Comparison of ENCODE assay signal across 17 cellular contexts in the genomic region with DNA sequence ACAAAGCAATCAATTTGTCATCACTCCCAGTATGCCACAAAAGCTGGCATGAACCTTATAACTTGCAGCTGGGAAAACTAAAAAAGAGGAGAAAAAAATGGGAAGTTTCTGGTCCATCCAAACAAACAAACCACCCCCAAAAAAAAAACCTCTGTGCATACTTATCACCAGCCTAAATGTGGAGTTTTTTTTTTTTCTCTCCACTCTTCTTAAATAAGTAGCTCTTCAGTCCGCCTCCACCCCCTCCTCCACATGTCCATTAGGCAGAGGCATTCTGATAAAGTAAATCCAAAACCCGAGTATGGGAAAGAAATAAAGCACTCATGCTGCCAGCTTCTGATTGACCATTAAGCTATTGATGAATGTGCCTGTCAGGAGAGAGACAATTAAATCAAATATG. TPM values are rescaled to one million over a fixed set of nuclear protein-coding genes. Genes with fewer than 3 reads are reported as not detected.
DNase-seq lines count a peak whose midpoint lies in the region; ATAC-seq and TF ChIP-seq lines count a peak whose summit lies in the region.
"Had no signal": no experiment of that assay in that cellular context is flagged by ENCODE, and none has a peak within 500 bp of the region (broad histone marks: within the 10 kb centered on the region; RNA-seq: fewer than 3 reads in every experiment).

No MANE protein-coding gene starts in this region.

- H3K27ac ChIP-seq in mesendoderm (ENCODE audit: low read depth, low read length) (no peak overlapping the region), upper lobe of right lung (no peak overlapping the region)
- H3K27ac ChIP-seq: C4-2B had no signal

- no peak overlapping the region for H3K4ac ChIP-seq in mesendoderm (ENCODE audit: low read depth, low read length)

- H3K79me1 ChIP-seq in mesendoderm (ENCODE audit: low read length) = peaks cover 8% of the 10 kb centered on the region

- ATAC-seq in HG03175 (IDR thresholded peaks at IDR 0.05; ENCODE audit: unreplicated experiment) (no peak), upper lobe of right lung (no peak)

- peak overlapping the region; percentile 24; the same call in 1 of the 2 replicates for H3K4me3 ChIP-seq in WI38 (ENCODE audit: low read depth, low read length)
- peak overlapping the region; percentile 85 for H3K4me3 ChIP-seq in fibroblast of villous mesenchyme (ENCODE audit: low read depth, low read length)
- H3K4me3 ChIP-seq in mesendoderm (ENCODE audit: low read length) = no peak overlapping the region
- H3K4me3 ChIP-seq in upper lobe of right lung = no peak overlapping the region

- H2BK15ac ChIP-seq in mesendoderm (replicated peaks; ENCODE audit: low read depth) = no peak overlapping the region

- H2BK120ac ChIP-seq in mesendoderm (ENCODE audit: low read depth, low read length) = no peak overlapping the region

- H3K27me3 ChIP-seq in mesendoderm (ENCODE audit: insufficient read depth, low read length, poor library complexity) = no peaks in the 10 kb centered on the region
- peaks cover 4% of the 10 kb centered on the region for H3K27me3 ChIP-seq in upper lobe of right lung

- no peak overlapping the region for H3K4me2 ChIP-seq in mesendoderm (ENCODE audit: low read length)

- H3K9me3 ChIP-seq in upper lobe of right lung = no peaks in the 10 kb centered on the region

- H3K36me3 ChIP-seq in mesendoderm (ENCODE audit: control insufficient read depth, insufficient read depth, low read length) (no peaks in the 10 kb centered on the region), upper lobe of right lung (no peaks in the 10 kb centered on the region)

- DNase-seq in DMS79 (lab: John Stamatoyannopoulos, UW) = peak; percentile 10
- DNase-seq in fibroblast of villous mesenchyme (ENCODE audit: low read depth) = no peak
- DNase-seq in retina = peak; percentile 53
- no peak for DNase-seq in mesendoderm
- no peak for DNase-seq in NCI-H1105 treated with DMSO at 0.1 percent for 48 hours (lab: John Stamatoyannopoulos, UW)
- no peak for DNase-seq in upper lobe of right lung
- DNase-seq: COR-L47, DND-41, GDM1, GOT3, Kasumi-1, NCI-H1930, NCI-H2171 treated with DMSO at 0.1 percent for 48 hours, SHP77 had no signal

- H4K8ac ChIP-seq in mesendoderm (ENCODE audit: low read depth, low read length) = no peak overlapping the region

- H3K23ac ChIP-seq in mesendoderm (ENCODE audit: low read length) = no peak overlapping the region

- intact Hi-C loops in upper lobe of right lung (cut with DNase I) = no loop called here

- H3K56ac ChIP-seq in mesendoderm (ENCODE audit: low read length) = no peak overlapping the region

- H3K4me1 ChIP-seq in mesendoderm (ENCODE audit: control insufficient read depth, low read depth, low read length) = peaks cover 6% of the 10 kb centered on the region
- H3K4me1 ChIP-seq in upper lobe of right lung = peaks cover 12% of the 10 kb centered on the region

- H3K18ac ChIP-seq in mesendoderm (ENCODE audit: low read length) = no peak overlapping the region

- H3K9ac ChIP-seq in mesendoderm (ENCODE audit: low read length) = no peak overlapping the region

- TF ChIP-seq CTCF in WI38 (IDR thresholded peaks at IDR 0.05; ENCODE audit: low read depth, low read length) (no peak), fibroblast of villous mesenchyme (IDR thresholded peaks at IDR 0.05; ENCODE audit: insufficient read depth, low read depth, low read length) (no peak), upper lobe of right lung (IDR thresholded peaks at IDR 0.05) (no peak)

- H3K79me2 ChIP-seq in mesendoderm (ENCODE audit: control insufficient read depth, insufficient read depth, low read length) = peaks cover 40% of the 10 kb centered on the region

- H2BK5ac ChIP-seq in mesendoderm (ENCODE audit: low read length) = no peak overlapping the region

- no peak overlapping the region for H4K5ac ChIP-seq in mesendoderm (ENCODE audit: low read length)

- no peak overlapping the region for H2AK5ac ChIP-seq in mesendoderm (ENCODE audit: low read length)

- WGBS in mesendoderm (ENCODE audit: extremely low coverage, insufficient coverage, low lambda C conversion rate) = no CpG with 5 or more reads among the region's 2 CpGs

RNA-seq across cellular contexts. Expression of a gene that starts 2.6 kb away (rescaled TPM):
- total RNA-seq in fibroblast of villous mesenchyme = 10.8 and 13.2 TPM in 2 replicates
- 3.8 TPM for polyA plus RNA-seq in mesendoderm (2013, experiment 1 of 2)
- polyA plus RNA-seq in mesendoderm (2013, experiment 2 of 2) = 4.1 TPM
- total RNA-seq in upper lobe of right lung = 5.8 TPM

Comparison
In these comparisons a context has a peak if more than half of its experiments do, and no peak if none do; other contexts are left out.
1. DNase-seq: peak in DMS79 (single experiment) and retina (single experiment); none in fibroblast of villous mesenchyme (single experiment), mesendoderm (single experiment), NCI-H1105 treated with DMSO at 0.1 percent for 48 hours (single experiment) and upper lobe of right lung (single experiment).
2. H3K4me3 ChIP-seq: peak in WI38 (single experiment) and fibroblast of villous mesenchyme (single experiment); none in mesendoderm (single experiment) and upper lobe of right lung (single experiment).